ENCODE assay signal across 13 cellular contexts in genomic region chr10:49610015-49610734, GRCh38. TPM values are rescaled to one million over a fixed set of nuclear protein-coding genes. Genes with fewer than 3 reads are reported as not detected.
DNase-seq lines count a peak whose midpoint lies in the region.
"Had no signal": no experiment of that assay in that cellular context is flagged by ENCODE, and none has a peak within 500 bp of the region (broad histone marks: within the 10 kb centered on the region; RNA-seq: fewer than 3 reads in every experiment).

TSS of gene SLC18A3 (plus strand) at chr10:49610310. CDS start at chr10:49610741, 431 bp downstream.

- H3K27me3 Mint-ChIP-seq in activated T-helper 2 cell treated with anti-CD3 and anti-CD28 coated beads, Interferon-gamma antibody, Interleukin-2, Interleukin-4, amounts not matched to agents 10 μg/mL and 5 μg/mL and 100 μg/mL, durations not matched to agents 14 hours and 24 hours and 36 hours (ENCODE audit: low read depth), result peaks cover 65% of the 10 kb centered on the region

- H3K36me3 Mint-ChIP-seq in activated T-helper 2 cell treated with anti-CD3 and anti-CD28 coated beads, Interferon-gamma antibody, Interleukin-2, Interleukin-4, amounts not matched to agents 10 μg/mL and 5 μg/mL and 100 μg/mL, durations not matched to agents 14 hours and 24 hours and 36 hours (ENCODE audit: low read depth), result no peaks in the 10 kb centered on the region

- H3K4me3 ChIP-seq in iPS-11a (ENCODE audit: low read depth, low read length) (peak within 1 kb of the TSS; percentile 53), skeletal muscle satellite cell (ENCODE audit: low read length) (no peak within 1 kb of the TSS)

- H3K4me1 Mint-ChIP-seq in activated T-helper 2 cell treated with anti-CD3 and anti-CD28 coated beads, Interferon-gamma antibody, Interleukin-2, Interleukin-4, amounts not matched to agents 10 μg/mL and 5 μg/mL and 100 μg/mL, durations not matched to agents 14 hours and 24 hours and 36 hours (ENCODE audit: low read depth), result peaks cover 9% of the 10 kb centered on the region

- H3K9me3 Mint-ChIP-seq in activated T-helper 2 cell treated with anti-CD3 and anti-CD28 coated beads, Interferon-gamma antibody, Interleukin-2, Interleukin-4, amounts not matched to agents 10 μg/mL and 5 μg/mL and 100 μg/mL, durations not matched to agents 14 hours and 24 hours and 36 hours, result no peaks in the 10 kb centered on the region

- H3K27ac Mint-ChIP-seq in activated T-helper 2 cell treated with anti-CD3 and anti-CD28 coated beads, Interferon-gamma antibody, Interleukin-2, Interleukin-4, amounts not matched to agents 10 μg/mL and 5 μg/mL and 100 μg/mL, durations not matched to agents 14 hours and 24 hours and 36 hours, result no peak within 1 kb of the TSS

- peaks cover 84% of the 10 kb centered on the region for H3K27me3 ChIP-seq in skeletal muscle satellite cell (ENCODE audit: control insufficient read depth, insufficient read depth, low read length)

- no peak within 1 kb of the TSS for H3K4me3 Mint-ChIP-seq in activated T-helper 2 cell treated with anti-CD3 and anti-CD28 coated beads, Interferon-gamma antibody, Interleukin-2, Interleukin-4, amounts not matched to agents 10 μg/mL and 5 μg/mL and 100 μg/mL, durations not matched to agents 14 hours and 24 hours and 36 hours (ENCODE audit: low read depth)

- H3K4me2 ChIP-seq in skeletal muscle satellite cell (ENCODE audit: low read length), result peak within 1 kb of the TSS; percentile 65

- peaks cover 5% of the 10 kb centered on the region for H3K9me3 ChIP-seq in skeletal muscle satellite cell (replicated peaks; ENCODE audit: low read length)

- intact Hi-C loops in activated T-helper 2 cell treated with anti-CD3 and anti-CD28 coated beads, Interferon-gamma antibody, Interleukin-2, Interleukin-4, amounts not matched to agents 10 μg/mL and 5 μg/mL and 100 μg/mL, durations not matched to agents 14 hours and 24 hours and 36 hours (cut with micrococcal nuclease), result no loop called here

- no peaks in the 10 kb centered on the region for H3K4me1 ChIP-seq in skeletal muscle satellite cell (ENCODE audit: control insufficient read depth, insufficient read depth, low read length)

- no peaks in the 10 kb centered on the region for H3K36me3 ChIP-seq in skeletal muscle satellite cell (ENCODE audit: insufficient read depth, low read length)

- DNase-seq in NCI-H1417 (lab: John Stamatoyannopoulos, UW) (peak in 2 of 3 experiments; percentile 60 to 69), NCI-H1417 treated with DMSO at 0.1 percent for 48 hours (lab: John Stamatoyannopoulos, UW) (no peak), NCI-H69 (lab: John Stamatoyannopoulos, UW) (peak; percentile 75), putamen (ENCODE audit: low spot score) (no peak)
- no peak for DNase-seq in stimulated activated CD4-positive, alpha-beta T cell treated with anti-CD3 and anti-CD28 coated beads, Interleukin-1b, Interleukin-23, amount 100 ng/mL, for 48 hours
- DNase-seq in activated T-helper 2 cell treated with anti-CD3 and anti-CD28 coated beads, Interferon-gamma antibody, Interleukin-2, Interleukin-4, amounts not matched to agents 10 μg/mL and 5 μg/mL and 100 μg/mL, durations not matched to agents 14 hours and 24 hours and 36 hours (ENCODE audit: low spot score), result no peak
- DNase-seq: activated CD4-positive, CD25-positive, alpha-beta regulatory T cell; kidney glomerular epithelial cell had no signal

- no peak within 1 kb of the TSS for H3K9ac ChIP-seq in skeletal muscle satellite cell (ENCODE audit: low read depth, low read length)

RNA-seq across cellular contexts. Expression of gene SLC18A3, which starts in this region (rescaled TPM):
- not detected in 2 replicates for total RNA-seq in skeletal muscle satellite cell (2012; rRNA removed)
- total RNA-seq in activated T-helper 2 cell treated with anti-CD3 and anti-CD28 coated beads, Interferon-gamma antibody, Interleukin-2, Interleukin-4, amounts not matched to agents 10 μg/mL and 5 μg/mL and 100 μg/mL, durations not matched to agents 14 hours and 24 hours and 36 hours, result 0.18 and 0.32 TPM in 2 replicates
- total RNA-seq: activated naive CD4-positive, alpha-beta T cell treated with anti-CD3 and anti-CD28 coated beads, Interleukin-2, amount 50 U/mL, for 72 hours; endothelial cell of umbilical vein; RPMI7951 had no signal

Comparison
In these comparisons a context has a peak if more than half of its experiments do, and no peak if none do; other contexts are left out.
1. DNase-seq: peak in NCI-H1417 (2 of 3) and NCI-H69 (single experiment); none in NCI-H1417 treated with DMSO at 0.1 percent for 48 hours (single experiment), putamen (single experiment), stimulated activated CD4-positive, alpha-beta T cell treated with anti-CD3 and anti-CD28 coated beads, Interleukin-1b, Interleukin-23, amount 100 ng/mL, for 48 hours (single experiment) and activated T-helper 2 cell treated with anti-CD3 and anti-CD28 coated beads, Interferon-gamma antibody, Interleukin-2, Interleukin-4, amounts not matched to agents 10 μg/mL and 5 μg/mL and 100 μg/mL, durations not matched to agents 14 hours and 24 hours and 36 hours (single experiment).